In genomic region chr6:41942045-41942851, GRCh38 we compare ENCODE assay signal across 8 cellular contexts. TPM values are rescaled to one million over a fixed set of nuclear protein-coding genes. Genes with fewer than 3 reads are reported as not detected.
DNase-seq lines count a peak whose midpoint lies in the region; ATAC-seq, FAIRE-seq and TF ChIP-seq lines count a peak whose summit lies in the region.

No MANE protein-coding gene starts in this region.

- no peak for TF ChIP-seq RAD21 in GM12878 (IDR thresholded peaks at IDR 0.05; ENCODE audit: insufficient read depth, low read depth, low read length)

- no peaks in the 10 kb centered on the region for H4K20me1 ChIP-seq in GM12878 (ENCODE audit: control insufficient read depth, insufficient read depth)

- H2AFZ ChIP-seq in GM12878 (ENCODE audit: control insufficient read depth, low read depth, low read length) = peak overlapping the region; percentile 83

- TF ChIP-seq CTCF in GM12878 (IDR thresholded peaks at IDR 0.05 in 2 of 3, conservative IDR thresholded peaks at IDR 0.05 in 1 of 3; ENCODE audit: control insufficient read depth in 2 of 3, extremely low read depth in 1 of 3, insufficient read depth in 1 of 3, low read depth in 3 of 3, low read length in 3 of 3) (no peak), right lobe of liver (IDR thresholded peaks at IDR 0.05) (no peak), tibial artery (IDR thresholded peaks at IDR 0.05) (no peak), GM10248 (IDR thresholded peaks at IDR 0.05; ENCODE audit: control extremely low read depth, extremely low read depth, low read depth, missing control alignments) (no peak)

- peak overlapping the region; percentile 89 for H3K4me2 ChIP-seq in GM12878 (ENCODE audit: control insufficient read depth, insufficient read depth)

- POLR2A ChIA-PET in GM12878 (lab: Charles Lee) (interaction anchor here (0.5 to 1.0 kb wide), 3 partner anchors 97 to 1950 kb away, joined by 4 to 7 read pairs (median 5); no protein-coding TSS in a partner anchor), GM10248 (lab: Yijun Ruan, JAX) (no interaction called here)

- H3K9me3 ChIP-seq in GM12878 (replicated peaks; ENCODE audit: control insufficient read depth, insufficient read depth, low read length) = no peaks in the 10 kb centered on the region
- no peaks in the 10 kb centered on the region for H3K9me3 ChIP-seq in right lobe of liver
- H3K9me3 ChIP-seq in tibial artery = no peaks in the 10 kb centered on the region

- ATAC-seq in GM18511 (IDR thresholded peaks at IDR 0.05; ENCODE audit: unreplicated experiment) (peak; percentile 19), GM12878 (no peak), right lobe of liver (peak in 1 of 4 donors; percentile 10), HG02623 (IDR thresholded peaks at IDR 0.05; ENCODE audit: unreplicated experiment) (no peak)

- peak; percentile 75 for FAIRE-seq in GM12878 (lab: Jason Lieb, UNC)

- no peak for DNase-seq in Jurkat, Clone E6-1 (ENCODE audit: low read depth, low spot score)
- DNase-seq in GM12878 (ENCODE audit: low read depth, low spot score) (no peak), right lobe of liver (no peak), tibial artery (no peak), GM10248 (ENCODE audit: extremely low spot score) (no peak), NCI-H2227 (lab: John Stamatoyannopoulos, UW; ENCODE audit: unreplicated experiment) (no peak)

- RAD21 ChIA-PET in GM12878 (lab: Charles Lee; ENCODE audit: unreplicated experiment) = interaction anchor here (0.6 to 6.4 kb wide), 5 partner anchors 10 to 100 kb away, joined by 3 to 69 read pairs (median 5); partner anchors contain the start of genes BYSL and MED20

- intact Hi-C loops in GM12878 (cut with micrococcal nuclease; ENCODE audit: unreplicated experiment) = loop anchor here (5.0 kb wide), 2 partner anchors 85 to 270 kb away; no protein-coding TSS in a partner anchor
- intact Hi-C loops in right lobe of liver (cut with DNase I) = no loop called here
- intact Hi-C loops in tibial artery (cut with DNase I; ENCODE audit: low total_unique reads) = no loop called here

- H3K4me1 ChIP-seq in GM12878 (ENCODE audit: control insufficient read depth, insufficient read depth, low read length) = peaks cover 24% of the 10 kb centered on the region
- H3K4me1 ChIP-seq in right lobe of liver = peaks cover 0 to 13% (median 0%) of the 10 kb centered on the region in 4 donors
- peaks cover 0 to 46% (median 24%) of the 10 kb centered on the region in 4 donors for H3K4me1 ChIP-seq in tibial artery

- H3K27me3 ChIP-seq in GM12878 (replicated peaks in 1 of 2; ENCODE audit: control insufficient read depth in 2 of 2, insufficient read depth in 2 of 2, low read length in 1 of 2) (no peaks in the 10 kb centered on the region), right lobe of liver (no peaks in the 10 kb centered on the region), tibial artery (no peaks in the 10 kb centered on the region)

- CTCF ChIA-PET in GM12878 (lab: Yijun Ruan, JAX) (interaction anchor here (0.7 to 13.2 kb wide), 10 partner anchors 13 to 425 kb away, joined by 3 to 193 read pairs (median 3); partner anchors contain the start of genes BYSL, MED20 and TOMM6), GM10248 (lab: Yijun Ruan, JAX) (interaction anchor here (0.8 to 2.1 kb wide), 6 partner anchors 10 to 155 kb away, joined by 3 to 12 read pairs (median 6); partner anchors contain the start of genes BYSL, MED20 and TOMM6)

- no peaks in the 10 kb centered on the region; a peak in 2 of 4 replicates for H3K36me3 ChIP-seq in GM12878 (ENCODE audit: control insufficient read depth in 2 of 2, insufficient read depth in 2 of 2, low read length in 1 of 2)
- no peaks in the 10 kb centered on the region for H3K36me3 ChIP-seq in right lobe of liver
- H3K36me3 ChIP-seq in tibial artery = peaks cover 0 to 7% (median 0%) of the 10 kb centered on the region in 3 donors

- BruUV-seq in GM12878 (replicated peaks; lab: Mats Ljungman, UMichigan) = TSS peak; percentile 89

- in situ Hi-C loops in GM12878 (cut with MboI) = no loop called here

- peak overlapping the region; percentile 22 for H3K27ac ChIP-seq in GM12878 (ENCODE audit: control insufficient read depth, insufficient read depth)
- peak overlapping the region; percentile 11 to 59 (median 43) for H3K27ac ChIP-seq in right lobe of liver
- peak overlapping the region; percentile 58 to 60 for H3K27ac ChIP-seq in tibial artery

- H3K9ac ChIP-seq in GM12878 (ENCODE audit: control insufficient read depth, insufficient read depth, low read length) = peak overlapping the region; percentile 30

- H3K4me3 ChIP-seq in Jurkat, Clone E6-1 (ENCODE audit: low read length) = peak overlapping the region; percentile 97
- H3K4me3 ChIP-seq in GM12878 = peak overlapping the region; percentile 98
- H3K4me3 ChIP-seq in right lobe of liver = peak overlapping the region; percentile 89 to 95 (median 93)
- H3K4me3 ChIP-seq in tibial artery = peak overlapping the region; percentile 77 to 78

- SMC1A ChIA-PET in GM12878 (lab: Charles Lee; ENCODE audit: uncharacterized antibody, unreplicated experiment) = interaction anchor here (0.6 to 12.4 kb wide), 12 partner anchors 8 to 953 kb away, joined by 3 to 138 read pairs (median 4); partner anchors contain the start of genes RPL7L1 and TAF8

- 29% methylated on average over 21 of the region's 21 CpGs for WGBS in GM12878 (ENCODE audit: insufficient coverage, insufficient replicate concordance, low lambda C conversion rate, missing lambda C conversion rate)
- WGBS in right lobe of liver (ENCODE audit: insufficient coverage, low coverage, low lambda C conversion rate, missing lambda C conversion rate) = 39% methylated on average over 18 of the region's 21 CpGs

- TF ChIP-seq POLR2A in GM12878 (IDR thresholded peaks at IDR 0.05; ENCODE audit: low read depth, low read length) (no peak), right lobe of liver (IDR thresholded peaks at IDR 0.05) (no peak)

- peaks cover 35% of the 10 kb centered on the region for H3K79me2 ChIP-seq in GM12878 (ENCODE audit: control insufficient read depth, insufficient read depth, low read length)

- no peak for TF ChIP-seq EP300 in GM12878 (IDR thresholded peaks at IDR 0.05; ENCODE audit: borderline replicate concordance in 1 of 2, control insufficient read depth in 1 of 2, low read depth in 2 of 2, low read length in 2 of 2)

RNA-seq across cellular contexts. Expression of gene CCND3, which starts 0.6 kb away (rescaled TPM):
- polyA plus RNA-seq in Jurkat, Clone E6-1 (2012; ENCODE audit: insufficient read depth, insufficient read length) = 382 TPM
- total RNA-seq in GM12878 (2013; cell fraction: nucleolus; rRNA removed) = 27.5 and 33.7 TPM in 2 replicates
- 29.6 and 37.6 TPM in 2 replicates for total RNA-seq in GM12878 (2014; rRNA removed)
- 19.8 and 20.6 TPM in 2 replicates for total RNA-seq in GM12878 (2014; rRNA removed; fragmentation: Illumina TruSeq; extraction: Trizol)
- total RNA-seq in GM12878 (2021) = 54.3 and 55.1 TPM in 2 replicates
- polyA plus RNA-seq in GM12878 (2011; ENCODE audit: low read depth) = 16.6 TPM
- polyA plus RNA-seq in GM12878 (2011; rRNA removed) = 11.6 and 20.9 TPM in 2 replicates
- polyA plus RNA-seq in GM12878 (2011; cell fraction: cytosol; rRNA removed) = 34.6 and 40.0 TPM in 2 replicates
- 40.2 and 40.5 TPM in 2 replicates for polyA plus RNA-seq in GM12878 (2011; cell fraction: nucleus; rRNA removed)
- polyA plus RNA-seq in GM12878 (2012) = 24.3 and 26.8 TPM in 2 replicates
- 18.2 and 25.4 TPM in 2 replicates for polyA plus RNA-seq in GM12878 (2014; fragmentation: Illumina TruSeq; extraction: Trizol)
- 10 to 100 TPM in 1 of 2 experiments, 1 to 10 TPM in 1; 6.0 to 16.3 TPM for polyA plus RNA-seq in GM12878 (2014; fragmentation: Nextera tagmentation; extraction: Ambion mirVana)
- 45.8 and 50.9 TPM in 2 replicates for polyA plus RNA-seq in GM12878 (2014; rRNA removed)
- 10 to 100 TPM; 81.4 to 86.4 TPM for polyA plus RNA-seq in GM12878 (2016; fragmentation: Nextera tagmentation; extraction: Ambion mirVana)
- 18.9 and 32.5 TPM in 2 replicates for polyA minus RNA-seq in GM12878 (2011; rRNA and poly(A)+ RNA removed)
- polyA minus RNA-seq in GM12878 (2011; cell fraction: cytosol; rRNA and poly(A)+ RNA removed) = 13.4 and 18.2 TPM in 2 replicates
- polyA minus RNA-seq in GM12878 (2011; cell fraction: nucleus; rRNA and poly(A)+ RNA removed) = 23.0 and 32.6 TPM in 2 replicates
- total RNA-seq in right lobe of liver = 10 to 100 TPM; 11.3 to 51.9 (median 14.2) TPM

RNA-seq across cellular contexts. Expression of gene BYSL, which starts 20.9 kb away (rescaled TPM):
- polyA plus RNA-seq in Jurkat, Clone E6-1 (2012; ENCODE audit: insufficient read depth, insufficient read length) = 87.7 TPM
- total RNA-seq in GM12878 (2013; cell fraction: nucleolus; rRNA removed) = 15.8 and 20.0 TPM in 2 replicates
- total RNA-seq in GM12878 (2014; rRNA removed) (15.6 and 17.8 TPM in 2 replicates), GM12878 (2014; rRNA removed; fragmentation: Illumina TruSeq; extraction: Trizol) (19.0 and 21.2 TPM in 2 replicates), GM12878 (2021) (43.8 and 48.6 TPM in 2 replicates), right lobe of liver (10 to 100 TPM in 1 of 6 experiments, 1 to 10 TPM in 5; 3.7 to 10.8 (median 8.4) TPM)
- polyA plus RNA-seq in GM12878 (2011; ENCODE audit: low read depth) = 12.9 TPM
- polyA plus RNA-seq in GM12878 (2011; rRNA removed) (19.2 and 34.5 TPM in 2 replicates), GM12878 (2014; fragmentation: Illumina TruSeq; extraction: Trizol) (24.7 and 31.4 TPM in 2 replicates), GM12878 (2014; fragmentation: Nextera tagmentation; extraction: Ambion mirVana) (10 to 100 TPM; 12.6 to 28.4 TPM), GM12878 (2014; rRNA removed) (48.5 and 56.4 TPM in 2 replicates), GM12878 (2016; fragmentation: Nextera tagmentation; extraction: Ambion mirVana) (10 to 100 TPM; 39.7 to 51.1 TPM)
- 38.9 and 50.1 TPM in 2 replicates for polyA plus RNA-seq in GM12878 (2011; cell fraction: cytosol; rRNA removed)
- 38.7 and 52.2 TPM in 2 replicates for polyA plus RNA-seq in GM12878 (2011; cell fraction: nucleus; rRNA removed)
- 17.3 and 20.9 TPM in 2 replicates for polyA plus RNA-seq in GM12878 (2012)
- polyA minus RNA-seq in GM12878 (2011; rRNA and poly(A)+ RNA removed) = 26.6 and 27.9 TPM in 2 replicates
- 15.0 and 15.9 TPM in 2 replicates for polyA minus RNA-seq in GM12878 (2011; cell fraction: cytosol; rRNA and poly(A)+ RNA removed)
- 9.7 and 21.3 TPM in 2 replicates for polyA minus RNA-seq in GM12878 (2011; cell fraction: nucleus; rRNA and poly(A)+ RNA removed)

RNA-seq across cellular contexts. Expression of gene MED20, which starts 21.3 kb away (rescaled TPM):
- polyA plus RNA-seq in Jurkat, Clone E6-1 (2012; ENCODE audit: insufficient read depth, insufficient read length) = 36.1 TPM
- total RNA-seq in GM12878 (2013; cell fraction: nucleolus; rRNA removed) = 28.8 and 30.3 TPM in 2 replicates
- 13.4 and 14.4 TPM in 2 replicates for total RNA-seq in GM12878 (2014; rRNA removed)
- total RNA-seq in GM12878 (2014; rRNA removed; fragmentation: Illumina TruSeq; extraction: Trizol) = 14.2 and 15.3 TPM in 2 replicates
- 16.6 and 17.2 TPM in 2 replicates for total RNA-seq in GM12878 (2021)
- 7.0 TPM for polyA plus RNA-seq in GM12878 (2011; ENCODE audit: low read depth)
- polyA plus RNA-seq in GM12878 (2011; rRNA removed) = 24.8 TPM in 2 replicates
- polyA plus RNA-seq in GM12878 (2011; cell fraction: cytosol; rRNA removed) = 23.6 and 26.4 TPM in 2 replicates
- 17.1 and 18.5 TPM in 2 replicates for polyA plus RNA-seq in GM12878 (2011; cell fraction: nucleus; rRNA removed)
- 7.3 and 9.4 TPM in 2 replicates for polyA plus RNA-seq in GM12878 (2012)
- 17.7 and 19.2 TPM in 2 replicates for polyA plus RNA-seq in GM12878 (2014; fragmentation: Illumina TruSeq; extraction: Trizol)
- 10 to 100 TPM; 15.9 to 21.7 TPM for polyA plus RNA-seq in GM12878 (2014; fragmentation: Nextera tagmentation; extraction: Ambion mirVana)
- polyA plus RNA-seq in GM12878 (2014; rRNA removed) = 11.1 and 15.1 TPM in 2 replicates
- polyA plus RNA-seq in GM12878 (2016; fragmentation: Nextera tagmentation; extraction: Ambion mirVana) = 10 to 100 TPM; 20.4 to 21.0 TPM
- polyA minus RNA-seq in GM12878 (2011; rRNA and poly(A)+ RNA removed) = 20.0 and 25.3 TPM in 2 replicates
- polyA minus RNA-seq in GM12878 (2011; cell fraction: cytosol; rRNA and poly(A)+ RNA removed) = 6.5 and 7.8 TPM in 2 replicates
- 7.1 and 8.2 TPM in 2 replicates for polyA minus RNA-seq in GM12878 (2011; cell fraction: nucleus; rRNA and poly(A)+ RNA removed)
- total RNA-seq in right lobe of liver = 10 to 100 TPM in 1 of 6 experiments, 1 to 10 TPM in 5; 7.2 to 10.8 (median 7.7) TPM

RNA-seq across cellular contexts. Expression of gene USP49, which starts 47.1 kb away (rescaled TPM):
- 28.3 TPM for polyA plus RNA-seq in Jurkat, Clone E6-1 (2012; ENCODE audit: insufficient read depth, insufficient read length)
- 17.4 and 19.9 TPM in 2 replicates for total RNA-seq in GM12878 (2013; cell fraction: nucleolus; rRNA removed)
- 2.7 and 3.4 TPM in 2 replicates for total RNA-seq in GM12878 (2014; rRNA removed)
- 5.2 and 5.4 TPM in 2 replicates for total RNA-seq in GM12878 (2014; rRNA removed; fragmentation: Illumina TruSeq; extraction: Trizol)
- 7.7 TPM in 2 replicates for total RNA-seq in GM12878 (2021)
- 2.8 TPM for polyA plus RNA-seq in GM12878 (2011; ENCODE audit: low read depth)
- polyA plus RNA-seq in GM12878 (2011; rRNA removed) = 6.5 and 7.6 TPM in 2 replicates
- polyA plus RNA-seq in GM12878 (2011; cell fraction: cytosol; rRNA removed) = 4.2 and 4.9 TPM in 2 replicates
- 10.3 and 12.3 TPM in 2 replicates for polyA plus RNA-seq in GM12878 (2011; cell fraction: nucleus; rRNA removed)
- polyA plus RNA-seq in GM12878 (2012) = 4.1 and 5.8 TPM in 2 replicates
- 7.6 and 9.2 TPM in 2 replicates for polyA plus RNA-seq in GM12878 (2014; fragmentation: Illumina TruSeq; extraction: Trizol)
- polyA plus RNA-seq in GM12878 (2014; fragmentation: Nextera tagmentation; extraction: Ambion mirVana) = 1 to 10 TPM; 1.0 TPM
- 6.0 and 6.8 TPM in 2 replicates for polyA plus RNA-seq in GM12878 (2014; rRNA removed)
- 1 to 10 TPM; 3.2 TPM for polyA plus RNA-seq in GM12878 (2016; fragmentation: Nextera tagmentation; extraction: Ambion mirVana)
- polyA minus RNA-seq in GM12878 (2011; rRNA and poly(A)+ RNA removed) = 4.3 and 5.5 TPM in 2 replicates
- 1.9 and 3.0 TPM in 2 replicates for polyA minus RNA-seq in GM12878 (2011; cell fraction: cytosol; rRNA and poly(A)+ RNA removed)
- polyA minus RNA-seq in GM12878 (2011; cell fraction: nucleus; rRNA and poly(A)+ RNA removed) = 4.0 and 5.3 TPM in 2 replicates
- 1 to 10 TPM in 5 of 6 experiments, under 1 TPM in 1; 0.87 to 2.0 (median 1.3) TPM for total RNA-seq in right lobe of liver
